In genomic region chr10:17175551-17175950, GRCh38 we compare ENCODE assay signal across 8 cellular contexts. TPM values are rescaled to one million over a fixed set of nuclear protein-coding genes. Genes with fewer than 3 reads are reported as not detected.
A peak's percentile ranks its signal among the peaks of the same experiment; 100 is the strongest.
DNase-seq lines count a peak whose midpoint lies in the region; ATAC-seq and TF ChIP-seq lines count a peak whose summit lies in the region.

No MANE protein-coding gene starts in this region.

- H3K4me3 Mint-ChIP-seq in activated T-cell treated with anti-CD3 and anti-CD28 coated beads, Interleukin-2, amount 50 U/mL, for 24 hours, result peak overlapping the region; percentile 52
- no peak overlapping the region for H3K4me3 Mint-ChIP-seq in T-helper 17 cell
- H3K4me3 Mint-ChIP-seq in stimulated activated naive CD8-positive, alpha-beta T cell treated with anti-CD3 and anti-CD28 coated beads, Interleukin-15, Interleukin-2, amounts not matched to agents 100 ng/mL and 50 ng/mL, for 24 hours, result peak overlapping the region; percentile 68

- peaks cover 20% of the 10 kb centered on the region for H3K4me1 Mint-ChIP-seq in activated T-cell treated with anti-CD3 and anti-CD28 coated beads, Interleukin-2, amount 50 U/mL, for 24 hours (ENCODE audit: low read depth)
- H3K4me1 Mint-ChIP-seq in T-helper 17 cell, result peaks cover 7% of the 10 kb centered on the region
- H3K4me1 Mint-ChIP-seq in stimulated activated naive CD8-positive, alpha-beta T cell treated with anti-CD3 and anti-CD28 coated beads, Interleukin-15, Interleukin-2, amounts not matched to agents 100 ng/mL and 50 ng/mL, for 24 hours (ENCODE audit: low read depth), result peaks cover 25% of the 10 kb centered on the region

- no peak for DNase-seq in activated T-cell treated with anti-CD3 and anti-CD28 coated beads, Interleukin-2, amount 50 U/mL, for 24 hours
- no peak for DNase-seq in activated T-cell treated with anti-CD3 and anti-CD28 coated beads, Interleukin-2, amount 50 U/mL, for 48 hours
- DNase-seq in T-helper 17 cell (no peak), foreskin fibroblast (peak; percentile 27 to 45), NCI-H446 (lab: John Stamatoyannopoulos, UW) (no peak), SIG-M5 treated with dmso at 0.1 percent for 504 hours (lab: John Stamatoyannopoulos, UW; ENCODE audit: unreplicated experiment) (no peak), mucosa of gallbladder (ENCODE audit: low spot score) (no peak)

- no peaks in the 10 kb centered on the region for H3K27me3 Mint-ChIP-seq in activated T-cell treated with anti-CD3 and anti-CD28 coated beads, Interleukin-2, amount 50 U/mL, for 24 hours
- H3K27me3 Mint-ChIP-seq in T-helper 17 cell, result no peaks in the 10 kb centered on the region
- H3K27me3 Mint-ChIP-seq in stimulated activated naive CD8-positive, alpha-beta T cell treated with anti-CD3 and anti-CD28 coated beads, Interleukin-15, Interleukin-2, amounts not matched to agents 100 ng/mL and 50 ng/mL, for 24 hours, result no peaks in the 10 kb centered on the region

- H3K4me3 ChIP-seq in foreskin fibroblast (ENCODE audit: low read depth in 1 of 2, low read length in 2 of 2), result no peak overlapping the region

- H3K36me3 Mint-ChIP-seq in activated T-cell treated with anti-CD3 and anti-CD28 coated beads, Interleukin-2, amount 50 U/mL, for 24 hours (ENCODE audit: low read depth), result peaks cover 7% of the 10 kb centered on the region
- H3K36me3 Mint-ChIP-seq in T-helper 17 cell (ENCODE audit: low read depth), result peaks cover 2% of the 10 kb centered on the region
- H3K36me3 Mint-ChIP-seq in stimulated activated naive CD8-positive, alpha-beta T cell treated with anti-CD3 and anti-CD28 coated beads, Interleukin-15, Interleukin-2, amounts not matched to agents 100 ng/mL and 50 ng/mL, for 24 hours (ENCODE audit: low read depth), result peaks cover 4% of the 10 kb centered on the region

- TF ChIP-seq CTCF in foreskin fibroblast (IDR thresholded peaks at IDR 0.05; ENCODE audit: low read depth, low read length), result no peak

- H3K9me3 ChIP-seq in T-helper 17 cell (ENCODE audit: control insufficient read depth, low read length, poor library complexity, severe bottlenecking), result no peaks in the 10 kb centered on the region

- H3K27ac Mint-ChIP-seq in activated T-cell treated with anti-CD3 and anti-CD28 coated beads, Interleukin-2, amount 50 U/mL, for 24 hours, result peak overlapping the region; percentile 20
- peak overlapping the region; percentile 69 for H3K27ac Mint-ChIP-seq in T-helper 17 cell
- peak overlapping the region; percentile 74 for H3K27ac Mint-ChIP-seq in stimulated activated naive CD8-positive, alpha-beta T cell treated with anti-CD3 and anti-CD28 coated beads, Interleukin-15, Interleukin-2, amounts not matched to agents 100 ng/mL and 50 ng/mL, for 24 hours

- no peaks in the 10 kb centered on the region for H3K9me3 Mint-ChIP-seq in activated T-cell treated with anti-CD3 and anti-CD28 coated beads, Interleukin-2, amount 50 U/mL, for 24 hours
- H3K9me3 Mint-ChIP-seq in stimulated activated naive CD8-positive, alpha-beta T cell treated with anti-CD3 and anti-CD28 coated beads, Interleukin-15, Interleukin-2, amounts not matched to agents 100 ng/mL and 50 ng/mL, for 24 hours, result no peaks in the 10 kb centered on the region

- ATAC-seq in T-helper 17 cell, result peak; percentile 46

RNA-seq across cellular contexts. Expression of gene TRDMT1, which starts 25.9 kb away (rescaled TPM):
- 10 to 100 TPM; 10.6 to 15.6 TPM for total RNA-seq in T-helper 17 cell
- total RNA-seq in mucosa of gallbladder, result 6.0 TPM

RNA-seq across cellular contexts. Expression of gene CUBN, which starts 45.9 kb away (rescaled TPM):
- total RNA-seq in T-helper 17 cell, result 1 to 10 TPM; 3.1 to 5.3 TPM
- 0.92 TPM for total RNA-seq in mucosa of gallbladder

RNA-seq across cellular contexts. Expression of gene VIM, which starts 52.5 kb away (rescaled TPM):
- total RNA-seq in T-helper 17 cell (1,000 to 10,000 TPM; 1,558 to 2,042 TPM), mucosa of gallbladder (477 TPM)

Comparison
In these comparisons a context has a peak if more than half of its experiments do, and no peak if none do; other contexts are left out.
1. DNase-seq: peak in foreskin fibroblast (2 of 2); none in activated T-cell treated with anti-CD3 and anti-CD28 coated beads, Interleukin-2, amount 50 U/mL, for 24 hours (single experiment), activated T-cell treated with anti-CD3 and anti-CD28 coated beads, Interleukin-2, amount 50 U/mL, for 48 hours (0 of 2), T-helper 17 cell (0 of 3), NCI-H446 (0 of 2), SIG-M5 treated with dmso at 0.1 percent for 504 hours (single experiment) and mucosa of gallbladder (single experiment).
2. H3K27ac Mint-ChIP-seq: peak in every context shown above with its lines; median percentile 74 in stimulated activated naive CD8-positive, alpha-beta T cell treated with anti-CD3 and anti-CD28 coated beads, Interleukin-15, Interleukin-2, amounts not matched to agents 100 ng/mL and 50 ng/mL, for 24 hours; 69 in T-helper 17 cell; 20 in activated T-cell treated with anti-CD3 and anti-CD28 coated beads, Interleukin-2, amount 50 U/mL, for 24 hours.